In genomic region chr1:66244429-66244828, GRCh38 we compare ENCODE assay signal across 17 cellular contexts.
A peak's percentile ranks its signal among the peaks of the same experiment; 100 is the strongest.
DNase-seq lines count a peak whose midpoint lies in the region; ATAC-seq, FAIRE-seq and TF ChIP-seq lines count a peak whose summit lies in the region.
"Had no signal": no experiment of that assay in that cellular context is flagged by ENCODE, and none has a peak within 500 bp of the region (broad histone marks: within the 10 kb centered on the region; RNA-seq: fewer than 3 reads in every experiment).

No MANE protein-coding gene starts in this region.

- H3K4me1 ChIP-seq in A549 (peaks cover 76% of the 10 kb centered on the region), colonic mucosa (no peaks in the 10 kb centered on the region)
- H3K4me1 ChIP-seq: Peyer's patch had no signal

- H3K4me3 Mint-ChIP-seq in HFFc6 = no peak overlapping the region
- H3K4me3 Mint-ChIP-seq: mesothelial cell of epicardium had no signal

- H3K9ac ChIP-seq in colonic mucosa (ENCODE audit: low read depth in 2 of 2, low read length in 2 of 2) = no peak overlapping the region

- no peaks in the 10 kb centered on the region for H3K9me3 Mint-ChIP-seq in HFFc6
- H3K9me3 Mint-ChIP-seq: mesothelial cell of epicardium had no signal

- FAIRE-seq in A549 (lab: Jason Lieb, UNC) (no peak), GM19239 (lab: Jason Lieb, UNC) (no peak)
- FAIRE-seq: GM12878 had no signal

- H3K27ac Mint-ChIP-seq in HFFc6 = no peak overlapping the region
- H3K27ac Mint-ChIP-seq: mesothelial cell of epicardium had no signal

- in situ Hi-C loops in brain microvascular endothelial cell (cut with HindIII; ENCODE audit: low pct_ligation_motif_present, low sequenced_read_pairs) = loop anchor here (25.0 kb wide), 1 partner anchor 282 kb away; no protein-coding TSS in a partner anchor

- H3K9me3 ChIP-seq in A549 (no peaks in the 10 kb centered on the region), colonic mucosa (no peaks in the 10 kb centered on the region)
- H3K9me3 ChIP-seq: Peyer's patch, thoracic aorta had no signal

- H3K4me2 ChIP-seq in A549 = peak overlapping the region; percentile 18

- intact Hi-C loops in colonic mucosa (cut with DNase I) = loop anchor here (5.0 kb wide), 1 partner anchor 527 kb away; no protein-coding TSS in a partner anchor

- no peak for DNase-seq in A549 (ENCODE audit: low read depth in 1 of 2, low spot score in 1 of 2)
- peak; percentile 36 for DNase-seq in HFFc6
- peak; percentile 17 for DNase-seq in brain microvascular endothelial cell
- peak; percentile 92 for DNase-seq in medulla oblongata (ENCODE audit: extremely low spot score)
- DNase-seq in GM19239 (ENCODE audit: insufficient read length, low spot score) = no peak
- DNase-seq in colonic mucosa = no peak
- DNase-seq in NOMO-1 (lab: John Stamatoyannopoulos, UW; ENCODE audit: unreplicated experiment in 2 of 2) = no peak
- no peak for DNase-seq in activated CD8-positive, alpha-beta memory T cell treated with anti-CD3 and anti-CD28 coated beads for 24 hours
- DNase-seq: activated CD4-positive, alpha-beta T cell treated with anti-CD3 and anti-CD28 coated beads for 1 hour; activated T-cell treated with anti-CD3 and anti-CD28 coated beads, Interleukin-2, amount 50 U/mL, for 1 hour; cortex of kidney; NCI-H1105 treated with DMSO at 0.1 percent for 48 hours; Peyer's patch; stimulated activated CD4-positive, alpha-beta T cell treated with anti-CD3 and anti-CD28 coated beads, Interleukin-15, amount 100 ng/mL, for 24 hours had no signal

- TF ChIP-seq POLR2A in A549 (IDR thresholded peaks at IDR 0.05; ENCODE audit: low read length) = no peak

- WGBS in A549 (ENCODE audit: missing lambda C conversion rate) = 53% methylated on average over 3 of the region's 3 CpGs

- no peaks in the 10 kb centered on the region for H3K27me3 ChIP-seq in brain microvascular endothelial cell (replicated peaks)
- H3K27me3 ChIP-seq in colonic mucosa = no peaks in the 10 kb centered on the region
- H3K27me3 ChIP-seq: Peyer's patch had no signal

- H3K27me3 Mint-ChIP-seq in HFFc6 (ENCODE audit: insufficient read depth) = no peaks in the 10 kb centered on the region

- H3K36me3 Mint-ChIP-seq in HFFc6 (ENCODE audit: low read depth) = no peaks in the 10 kb centered on the region; the same call in 1 of the 2 replicates
- H3K36me3 Mint-ChIP-seq: mesothelial cell of epicardium had no signal

- TF ChIP-seq RAD21 in A549 (conservative IDR thresholded peaks at IDR 0.05 in 1 of 2, IDR thresholded peaks at IDR 0.05 in 1 of 2) = no peak

- POLR2A ChIA-PET in A549 (lab: Yijun Ruan, JAX) = no interaction called here

- peak overlapping the region; percentile 77 to 90 for H3K27ac ChIP-seq in A549
- no peak overlapping the region for H3K27ac ChIP-seq in brain microvascular endothelial cell
- H3K27ac ChIP-seq in colonic mucosa = no peak overlapping the region
- H3K27ac ChIP-seq: thoracic aorta had no signal

- no peak for TF ChIP-seq EP300 in A549 (IDR thresholded peaks at IDR 0.05)

- ATAC-seq in A549 = no peak

- TF ChIP-seq CTCF in A549 (IDR thresholded peaks at IDR 0.05) (no peak), HFFc6 (IDR thresholded peaks at IDR 0.05) (no peak), brain microvascular endothelial cell (IDR thresholded peaks at IDR 0.05; ENCODE audit: low read depth, low read length, missing control alignments) (no peak), colonic mucosa (IDR thresholded peaks at IDR 0.05) (no peak)

- peaks cover 38% of the 10 kb centered on the region for H3K4me1 Mint-ChIP-seq in HFFc6 (ENCODE audit: low read depth)

- H3K36me3 ChIP-seq in brain microvascular endothelial cell (replicated peaks) (no peaks in the 10 kb centered on the region), colonic mucosa (no peaks in the 10 kb centered on the region)
- H3K36me3 ChIP-seq: Peyer's patch, thoracic aorta had no signal

- CTCF ChIA-PET in A549 (lab: Yijun Ruan, JAX) = interaction anchor here (1.0 to 15.1 kb wide), 7 partner anchors 9 to 281 kb away, joined by 3 to 175 read pairs (median 3); no protein-coding TSS in a partner anchor

- H3K4me3 ChIP-seq in A549 (no peak overlapping the region), brain microvascular endothelial cell (ENCODE audit: low read depth, low read length) (no peak overlapping the region), colonic mucosa (no peak overlapping the region)
- H3K4me3 ChIP-seq: GM12878, Peyer's patch, thoracic aorta had no signal

TF ChIP-seq in A549, 52 proteins besides CTCF, POLR2A, EP300 and RAD21:
- no peak for TF ChIP-seq CHD2 (IDR thresholded peaks at IDR 0.05; ENCODE audit: low read length, partially characterized antibody)
- TF ChIP-seq MAZ (IDR thresholded peaks at IDR 0.05; ENCODE audit: borderline replicate concordance, low read depth, low read length) = no peak
- TF ChIP-seq GATA3 (IDR thresholded peaks at IDR 0.05; ENCODE audit: borderline replicate concordance) = 0 out of 2 replicates have a peak, but pooled peaks have one; percentile 25

Comparison
In these comparisons a context has a peak if more than half of its experiments do, and no peak if none do; other contexts are left out.
1. DNase-seq: peak in HFFc6 (single experiment), brain microvascular endothelial cell (single experiment) and medulla oblongata (single experiment); none in A549 (0 of 2), GM19239 (single experiment), colonic mucosa (single experiment), NOMO-1 (0 of 2) and activated CD8-positive, alpha-beta memory T cell treated with anti-CD3 and anti-CD28 coated beads for 24 hours (single experiment).
2. H3K27ac ChIP-seq: peak in A549 (2 of 2); none in brain microvascular endothelial cell (single experiment) and colonic mucosa (single experiment).